ENCODE assay signal across 1 cellular context in the genomic region with DNA sequence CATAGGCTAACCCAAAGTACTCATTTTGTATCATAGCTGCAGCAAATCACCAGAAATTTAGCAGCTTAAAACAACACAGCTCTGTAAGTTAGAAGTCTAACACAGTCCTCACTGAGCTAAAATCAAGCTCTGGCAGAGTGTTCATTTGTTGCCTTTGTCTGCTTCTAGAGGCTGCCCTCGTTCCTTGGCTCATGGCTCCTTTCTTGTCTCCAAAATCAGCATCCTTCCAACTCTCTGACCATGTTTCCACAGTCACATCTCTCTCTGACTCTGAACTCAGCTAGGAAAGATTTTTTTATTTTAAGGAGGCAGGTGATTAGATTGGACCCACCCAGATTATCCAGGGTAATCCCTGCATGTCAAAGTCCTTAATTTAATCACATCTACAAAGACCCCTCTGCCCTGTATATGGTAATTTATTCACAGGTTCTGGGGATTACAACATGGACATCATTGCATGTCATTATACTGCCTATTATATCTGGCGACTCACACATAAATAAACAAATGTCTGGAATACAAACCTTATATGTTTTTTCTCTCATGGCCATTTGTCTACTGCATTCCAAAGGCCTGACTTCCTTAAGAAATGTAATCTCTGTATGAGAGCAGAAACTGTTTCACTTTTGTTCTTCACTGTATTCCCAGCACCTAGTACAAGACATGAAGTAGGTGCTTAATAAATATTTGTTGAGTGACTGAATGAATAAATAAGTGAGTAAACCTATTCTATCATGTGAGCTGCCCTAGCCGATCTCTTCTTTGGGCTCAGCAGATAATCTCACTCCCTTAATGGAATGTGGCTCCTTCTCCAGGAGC.
TF ChIP-seq lines count a peak whose summit lies in the region.

No MANE protein-coding gene starts in this region.

TF ChIP-seq in endothelial cell of umbilical vein, 7 proteins besides CTCF, POLR2A, EP300 and RAD21:
- no peak for TF ChIP-seq EZH2 (IDR thresholded peaks at IDR 0.05; ENCODE audit: borderline replicate concordance, low read depth, low read length, severe bottlenecking)
- TF ChIP-seq, protein P1, sequence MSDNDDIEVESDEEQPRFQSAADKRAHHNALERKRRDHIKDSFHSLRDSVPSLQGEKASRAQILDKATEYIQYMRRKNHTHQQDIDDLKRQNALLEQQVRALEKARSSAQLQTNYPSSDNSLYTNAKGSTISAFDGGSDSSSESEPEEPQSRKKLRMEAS (IDR thresholded peaks at IDR 0.05; ENCODE audit: insufficient read depth, insufficient read length), result no peak
- no peak for TF ChIP-seq MYC (IDR thresholded peaks at IDR 0.05; ENCODE audit: low read depth, low read length)
- no peak for TF ChIP-seq POLR2AphosphoS5 (IDR thresholded peaks at IDR 0.05; ENCODE audit: insufficient read depth, low read depth, low read length)
- TF ChIP-seq FOS (IDR thresholded peaks at IDR 0.05; ENCODE audit: borderline replicate concordance, insufficient read depth, low read length), result no peak
- TF ChIP-seq JUN (IDR thresholded peaks at IDR 0.05; ENCODE audit: borderline replicate concordance, insufficient read depth, insufficient read length, low read depth), result no peak
- no peak for TF ChIP-seq GATA2 (IDR thresholded peaks at IDR 0.05; ENCODE audit: insufficient read depth, insufficient read length, low read depth, low read length)
